ENCODE assay signal across 2 cellular contexts in the genomic region with DNA sequence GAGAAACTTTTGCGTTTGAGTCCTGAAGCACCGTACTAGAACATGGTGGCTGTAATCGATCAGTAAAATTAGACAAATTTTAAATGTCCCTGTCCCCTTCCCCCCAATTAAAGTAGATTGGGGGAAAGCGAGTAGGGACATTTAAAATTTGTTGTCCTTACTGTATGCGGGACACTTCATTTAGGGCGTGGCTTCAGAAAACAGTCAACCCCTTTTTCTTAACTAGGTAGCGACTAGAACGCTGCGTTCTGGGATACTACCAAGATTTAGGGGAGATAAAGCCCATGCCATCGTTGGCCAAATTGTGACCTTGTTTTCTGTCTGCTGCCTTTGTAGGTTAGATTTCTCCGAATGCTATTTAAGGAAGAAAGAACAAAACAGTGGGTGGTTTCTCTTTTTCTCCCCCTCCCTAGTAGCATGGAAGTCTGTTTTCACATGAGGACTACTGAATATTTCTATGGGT.
A peak's percentile ranks its signal among the peaks of the same experiment; 100 is the strongest.
TF ChIP-seq lines count a peak whose summit lies in the region.

No MANE protein-coding gene starts in this region.

TF ChIP-seq in IMR-90, 13 proteins besides CTCF, POLR2A, EP300 and RAD21:
- TF ChIP-seq CEBPB (IDR thresholded peaks at IDR 0.05; ENCODE audit: low read depth, low read length) (no peak), CHD1 (IDR thresholded peaks at IDR 0.05; ENCODE audit: low read depth, low read length) (0 out of 2 replicates have a peak, but pooled peaks have one; percentile 30)

TF ChIP-seq in liver, 16 proteins besides CTCF, POLR2A, EP300 and RAD21:
- no peak for TF ChIP-seq JUND (IDR thresholded peaks at IDR 0.05)
- peak in 1 of 2 donors; percentile 7 for TF ChIP-seq HNF4A (conservative IDR thresholded peaks at IDR 0.05)
- TF ChIP-seq YY1 (IDR thresholded peaks at IDR 0.05): peak; percentile 27
- TF ChIP-seq MAX (IDR thresholded peaks at IDR 0.05): peak; percentile 13
- no peak for TF ChIP-seq EGR1 (IDR thresholded peaks at IDR 0.05; ENCODE audit: low read depth in 2 of 2)
